Comparison of ENCODE assay signal across 1 cellular context in the genomic region with DNA sequence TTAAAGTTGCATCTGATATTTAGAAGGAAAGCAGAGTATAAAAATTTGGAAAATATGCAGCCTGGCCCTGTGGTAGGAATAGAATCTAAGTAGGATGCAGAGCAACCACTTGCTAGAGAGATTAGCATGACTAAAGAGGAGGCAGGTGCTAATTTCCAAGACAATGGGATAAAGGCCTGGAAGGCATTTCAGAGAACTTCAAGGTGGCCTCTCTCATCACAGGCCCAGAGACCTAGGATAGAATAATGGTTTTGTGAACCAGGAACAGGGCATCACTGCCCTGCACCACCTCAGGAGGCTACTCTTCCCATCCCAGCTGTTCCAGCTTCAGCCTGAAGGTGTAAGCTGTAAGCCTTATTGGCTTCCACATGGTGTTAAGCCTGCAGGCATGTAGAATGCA.
TF ChIP-seq lines count a peak whose summit lies in the region.

No MANE protein-coding gene starts in this region.

TF ChIP-seq in GM23338, 12 proteins besides CTCF, POLR2A, EP300 and RAD21 (continued from another document):
- peak; percentile 92 for TF ChIP-seq ZNF462 (CRISPR knock-in tag; IDR thresholded peaks at IDR 0.05)
